Comparison of ENCODE assay signal across 8 cellular contexts in the genomic region with DNA sequence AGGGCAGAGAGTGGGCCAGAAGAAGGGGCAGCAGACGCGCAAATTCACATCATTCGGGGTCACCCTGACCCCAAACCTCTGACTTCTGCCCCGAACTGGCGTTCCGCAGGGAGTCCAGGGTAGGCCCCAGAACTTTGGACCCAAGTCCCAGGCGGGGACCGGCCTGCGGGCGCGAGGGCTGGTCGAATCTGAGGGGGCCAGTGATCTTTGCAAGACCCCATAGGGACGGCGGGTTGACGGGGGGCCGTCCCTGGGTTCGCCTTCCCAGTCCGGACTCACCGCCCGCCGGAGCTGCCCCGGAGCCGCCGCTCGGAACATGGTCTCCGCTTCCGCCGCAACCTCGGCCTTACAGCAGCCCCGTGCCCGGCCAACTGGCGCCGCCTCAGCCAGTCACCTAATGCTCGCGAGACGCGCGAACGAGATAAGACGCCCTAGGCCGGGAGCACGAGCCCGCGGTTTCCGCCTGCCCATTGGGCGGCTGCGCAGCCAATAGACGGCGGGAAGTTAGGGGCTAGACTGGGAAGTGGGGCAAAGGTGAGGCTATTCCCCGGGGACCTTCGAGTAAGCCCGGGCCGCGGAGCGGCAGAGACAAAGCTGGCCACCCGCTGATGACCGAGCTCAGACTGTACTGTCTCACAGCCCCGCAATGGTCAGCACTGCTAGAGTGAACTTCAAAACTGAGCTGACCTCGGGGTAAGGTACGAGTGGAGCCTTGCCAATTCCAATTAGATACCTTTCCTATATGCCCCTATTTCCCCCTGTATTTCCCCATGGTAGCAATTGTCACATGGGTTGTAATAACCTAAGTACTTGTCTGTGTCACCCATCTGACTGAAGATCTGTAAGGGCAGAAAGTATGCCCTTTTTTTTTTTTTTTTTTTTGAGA. TPM values are rescaled to one million over a fixed set of nuclear protein-coding genes. Genes with fewer than 3 reads are reported as not detected.
DNase-seq lines count a peak whose midpoint lies in the region; ATAC-seq and TF ChIP-seq lines count a peak whose summit lies in the region.

A gene (minus strand): TSS at position 399 of the 886 bp plus-strand sequence. CDS start 81 bp downstream, at position 318.

- peak within 1 kb of the TSS; percentile 95 for H3K4me3 ChIP-seq in fibroblast of mammary gland (ENCODE audit: control insufficient read depth, low read depth, low read length)

- DNase-seq in EH (ENCODE audit: low read depth) (peak; percentile 95), GOT3 (lab: John Stamatoyannopoulos, UW) (peak; percentile 85), LHCN-M2 (ENCODE audit: low read depth) (peak; percentile 97), RPMI7951 (ENCODE audit: low read depth) (peak; percentile 97), fibroblast of mammary gland (ENCODE audit: low read depth) (peak; percentile 95), natural killer cell (peak; percentile 86)
- DNase-seq in activated T-helper 1 cell treated with anti-CD3 and anti-CD28 coated beads, Interleukin-2, amount 50 U/mL, for 16 hours (ENCODE audit: low read depth in 1 of 2, low spot score in 1 of 2): peak; percentile 74 to 78
- DNase-seq in stimulated activated naive CD4-positive, alpha-beta T cell (lab: John Stamatoyannopoulos, UW): peak; percentile 65 to 83 (median 74)

- H3K36me3 Mint-ChIP-seq in natural killer cell: no peaks in the 10 kb centered on the region

- TF ChIP-seq CTCF in fibroblast of mammary gland (conservative IDR thresholded peaks at IDR 0.05; ENCODE audit: control insufficient read depth, insufficient read depth, low read depth, low read length): no peak
- TF ChIP-seq CTCF in natural killer cell (IDR thresholded peaks at IDR 0.05): no peak

- H3K4me1 Mint-ChIP-seq in natural killer cell: peaks cover 37 to 38% of the 10 kb centered on the region in 2 donors

- H3K4me3 Mint-ChIP-seq in natural killer cell: peak within 1 kb of the TSS; percentile 90

- intact Hi-C loops in natural killer cell (cut with micrococcal nuclease): no loop called here

- ATAC-seq in natural killer cell: peak; percentile 93 to 97 (median 97)

- peak within 1 kb of the TSS; percentile 85 to 90 for H3K27ac Mint-ChIP-seq in natural killer cell

- H3K9me3 Mint-ChIP-seq in natural killer cell: no peaks in the 10 kb centered on the region

- H3K27me3 Mint-ChIP-seq in natural killer cell (ENCODE audit: low read depth in 2 of 2): no peaks in the 10 kb centered on the region

RNA-seq across cellular contexts. Expression of the gene that starts here (rescaled TPM):
- total RNA-seq in LHCN-M2 (2014; rRNA removed) (72.8 and 76.8 TPM in 2 replicates), natural killer cell (10 to 100 TPM; 71.9 to 93.1 (median 79.8) TPM)
- 121 TPM for polyA plus RNA-seq in LHCN-M2 (2012)
- total RNA-seq in RPMI7951 (2014; rRNA removed; shearing (Covaris generic)): 216 and 236 TPM in 2 replicates

Comparison
In these comparisons a context has a peak if more than half of its experiments do, and no peak if none do; other contexts are left out.
1. Peak in every context shown above with its lines: DNase-seq, ATAC-seq and H3K4me3 ChIP-seq.